In genomic region chr9:114852050-114852594, GRCh38 we compare ENCODE assay signal across 14 cellular contexts. TPM values are rescaled to one million over a fixed set of nuclear protein-coding genes. Genes with fewer than 3 reads are reported as not detected.
DNase-seq lines count a peak whose midpoint lies in the region; ATAC-seq, FAIRE-seq and TF ChIP-seq lines count a peak whose summit lies in the region.
"Had no signal": no experiment of that assay in that cellular context is flagged by ENCODE, and none has a peak within 500 bp of the region (broad histone marks: within the 10 kb centered on the region; RNA-seq: fewer than 3 reads in every experiment).

No MANE protein-coding gene starts in this region.

- H3K4me3 ChIP-seq in heart left ventricle = no peak overlapping the region
- H3K4me3 ChIP-seq in left ventricle myocardium inferior = no peak overlapping the region
- H3K4me3 ChIP-seq: heart right ventricle, skin epidermis had no signal

- TF ChIP-seq CTCF in heart left ventricle (IDR thresholded peaks at IDR 0.05) = no peak
- TF ChIP-seq CTCF in left ventricle myocardium inferior (IDR thresholded peaks at IDR 0.05; ENCODE audit: borderline replicate concordance) = no peak

- no peaks in the 10 kb centered on the region for H3K9me3 Mint-ChIP-seq in naive thymus-derived CD8-positive, alpha-beta T cell
- H3K9me3 Mint-ChIP-seq: activated B cell treated with CpG ODN at 0.5 μM for 24 hours had no signal

- POLR2A ChIA-PET in naive thymus-derived CD8-positive, alpha-beta T cell (lab: Charles Lee) = no interaction called here

- no peaks in the 10 kb centered on the region for H3K27me3 ChIP-seq in heart left ventricle
- peaks cover under 1% of the 10 kb centered on the region for H3K27me3 ChIP-seq in left ventricle myocardium inferior (ENCODE audit: low read depth)
- H3K27me3 ChIP-seq: heart right ventricle had no signal

- H3K9me3 ChIP-seq in heart left ventricle = no peaks in the 10 kb centered on the region
- H3K9me3 ChIP-seq in left ventricle myocardium inferior (replicated peaks) = no peaks in the 10 kb centered on the region
- H3K9me3 ChIP-seq: heart right ventricle had no signal

- FAIRE-seq in frontal cortex (lab: Jason Lieb, UNC) = no peak
- FAIRE-seq: colon had no signal

- ATAC-seq in heart left ventricle = peak in 3 of 4 donors; percentile 37 to 47 (median 46)
- ATAC-seq in left colon = peak; percentile 49
- ATAC-seq in GM21390 (IDR thresholded peaks at IDR 0.05; ENCODE audit: unreplicated experiment) = no peak
- no peak for ATAC-seq in naive thymus-derived CD8-positive, alpha-beta T cell

- no peaks in the 10 kb centered on the region for H3K27me3 Mint-ChIP-seq in naive thymus-derived CD8-positive, alpha-beta T cell

- H3K36me3 ChIP-seq in heart left ventricle (no peaks in the 10 kb centered on the region), left ventricle myocardium inferior (no peaks in the 10 kb centered on the region)
- H3K36me3 ChIP-seq: heart right ventricle had no signal

- H3K36me3 Mint-ChIP-seq in naive thymus-derived CD8-positive, alpha-beta T cell = no peaks in the 10 kb centered on the region

- peak overlapping the region in 1 of 10 donors; percentile 30 for H3K27ac Mint-ChIP-seq in naive thymus-derived CD8-positive, alpha-beta T cell
- H3K27ac Mint-ChIP-seq: activated B cell treated with CpG ODN at 0.5 μM for 24 hours, B cell had no signal

- intact Hi-C loops in heart left ventricle (cut with DNase I) (no loop called here), left ventricle myocardium inferior (cut with micrococcal nuclease) (no loop called here), left colon (cut with DNase I, micrococcal nuclease) (no loop called here)

- H3K4me1 ChIP-seq in heart left ventricle (peaks cover 0 to 26% (median 0%) of the 10 kb centered on the region in 12 donors), left ventricle myocardium inferior (no peaks in the 10 kb centered on the region)

- DNase-seq in heart left ventricle (no peak), left ventricle myocardium inferior (no peak), astrocyte of the hippocampus (ENCODE audit: low read depth, low spot score) (peak; percentile 28), left colon (no peak), NCI-H510A (lab: John Stamatoyannopoulos, UW) (no peak), frontal cortex (ENCODE audit: low spot score in 2 of 2) (no peak)
- no peak for DNase-seq in naive thymus-derived CD8-positive, alpha-beta T cell
- DNase-seq: activated B cell treated with CpG ODN at 0.5 μM for 24 hours, heart right ventricle, NCI-H345 had no signal

- H3K4me3 Mint-ChIP-seq in naive thymus-derived CD8-positive, alpha-beta T cell = no peak overlapping the region
- H3K4me3 Mint-ChIP-seq: activated B cell treated with CpG ODN at 0.5 μM for 24 hours, B cell had no signal

- WGBS in heart left ventricle, 4 donors = 54 to 66% (median 66%) methylated on average over 4 of the region's 4 CpGs

- peaks cover 5 to 16% (median 9%) of the 10 kb centered on the region in 4 donors for H3K4me1 Mint-ChIP-seq in naive thymus-derived CD8-positive, alpha-beta T cell
- H3K4me1 Mint-ChIP-seq: activated B cell treated with CpG ODN at 0.5 μM for 24 hours, B cell had no signal

- H3K27ac ChIP-seq in heart left ventricle (peak overlapping the region in 1 of 12 donors; percentile 7), left ventricle myocardium inferior (replicated peaks) (no peak overlapping the region)
- H3K27ac ChIP-seq: heart right ventricle had no signal

- TF ChIP-seq POLR2A in heart left ventricle (IDR thresholded peaks at IDR 0.05) = no peak

RNA-seq across cellular contexts. Expression of gene TNFSF15, which starts 46.3 kb away (rescaled TPM):
- total RNA-seq in heart left ventricle (1 to 10 TPM in 1 of 9 donors, under 1 TPM in 4, not detected in 4; 0.06 to 1.4 (median 0.26) TPM), left ventricle myocardium inferior (0.11 TPM), left colon (1 to 10 TPM in 1 of 2 donors, under 1 TPM in 1; 0.89 to 4.0 TPM), frontal cortex (under 0.01 TPM)
- polyA plus RNA-seq in heart left ventricle = under 1 TPM in 1 of 2 donors, not detected in 1; 0.03 TPM
- total RNA-seq in naive thymus-derived CD8-positive, alpha-beta T cell = not detected
- not detected for polyA plus RNA-seq in naive thymus-derived CD8-positive, alpha-beta T cell
- total RNA-seq: B cell had no signal

Comparison
In these comparisons a context has a peak if more than half of its experiments do, and no peak if none do; other contexts are left out.
1. ATAC-seq: peak in heart left ventricle (3 of 4) and left colon (single experiment); none in GM21390 (single experiment) and naive thymus-derived CD8-positive, alpha-beta T cell (0 of 2).